ENCODE assay signal across 25 cellular contexts in genomic region chr19:55836340-55836739, GRCh38. TPM values are rescaled to one million over a fixed set of nuclear protein-coding genes. Genes with fewer than 3 reads are reported as not detected.
DNase-seq lines count a peak whose midpoint lies in the region; ATAC-seq and TF ChIP-seq lines count a peak whose summit lies in the region.
"Had no signal": no experiment of that assay in that cellular context is flagged by ENCODE, and none has a peak within 500 bp of the region (broad histone marks: within the 10 kb centered on the region; RNA-seq: fewer than 3 reads in every experiment).

Gene NLRP4 (plus strand): TSS chr19:55836540. CDS start chr19:55852081, 15,541 bp downstream.

- no peak within 1 kb of the TSS for H2BK15ac ChIP-seq in neuronal stem cell (ENCODE audit: low read length)

- no peak for ATAC-seq in stimulated activated naive B cell treated with anti-CD40 and anti-IgM and Interleukin-4, amounts not matched to agents 10 μg/mL and 1 μg/mL and 100 μg/mL, for 72 hours (replicated peaks)
- no peak for ATAC-seq in HG02759 (IDR thresholded peaks at IDR 0.05; ENCODE audit: unreplicated experiment)
- ATAC-seq: GM23338, Panc1 had no signal

- H4K91ac ChIP-seq in neuronal stem cell (ENCODE audit: low read depth, low read length, poor library complexity) = no peak within 1 kb of the TSS

- H2AK5ac ChIP-seq in neuronal stem cell (ENCODE audit: low read depth, low read length) = no peak within 1 kb of the TSS

- H3K9ac ChIP-seq in neuronal stem cell (ENCODE audit: low read depth, low read length, poor library complexity) = no peak within 1 kb of the TSS

- no peak within 1 kb of the TSS for H2BK120ac ChIP-seq in neuronal stem cell (ENCODE audit: low read depth, low read length)

- H3K4me1 Mint-ChIP-seq in stimulated activated naive B cell treated with anti-CD40 and anti-IgM and Interleukin-4, amounts not matched to agents 10 μg/mL and 1 μg/mL and 100 μg/mL, for 72 hours = no peaks in the 10 kb centered on the region
- H3K4me1 Mint-ChIP-seq: CD8-positive, alpha-beta memory T cell; GM23338; IgD-negative memory B cell had no signal

- H3K27me3 ChIP-seq in neuronal stem cell (ENCODE audit: control insufficient read depth in 3 of 3, insufficient read depth in 3 of 3, low read depth in 1 of 3, low read length in 3 of 3) = peaks cover 0 to 4% (median 0%) of the 10 kb centered on the region in 3 experiments
- H3K27me3 ChIP-seq: MG63, SJCRH30 had no signal

- no peak for TF ChIP-seq CTCF in RWPE1 (conservative IDR thresholded peaks at IDR 0.05; ENCODE audit: low read depth)

- H2AFZ ChIP-seq in neuronal stem cell (ENCODE audit: low read length) = peak within 1 kb of the TSS; percentile 57
- H2AFZ ChIP-seq: GM23338 had no signal

- H3K27ac Mint-ChIP-seq in stimulated activated naive B cell treated with anti-CD40 and anti-IgM and Interleukin-4, amounts not matched to agents 10 μg/mL and 1 μg/mL and 100 μg/mL, for 72 hours = no peak within 1 kb of the TSS
- H3K27ac Mint-ChIP-seq: GM23338, IgD-negative memory B cell had no signal

- POLR2A ChIA-PET in HEK293T (lab: Yijun Ruan, JAX) = no interaction called here
- POLR2A ChIA-PET in RWPE1 (lab: Yijun Ruan, JAX; ENCODE audit: low non-redundant PET) = no interaction called here

- no peak within 1 kb of the TSS for H2BK12ac ChIP-seq in neuronal stem cell (ENCODE audit: low read length)

- H3K36me3 ChIP-seq in neuronal stem cell (replicated peaks in 1 of 2; ENCODE audit: control insufficient read depth in 2 of 2, insufficient read depth in 2 of 2, low read length in 2 of 2) = no peaks in the 10 kb centered on the region
- H3K36me3 ChIP-seq: MG63, SJCRH30 had no signal

- H3K9me3 Mint-ChIP-seq in stimulated activated naive B cell treated with anti-CD40 and anti-IgM and Interleukin-4, amounts not matched to agents 10 μg/mL and 1 μg/mL and 100 μg/mL, for 72 hours = peaks cover 0 to 4% of the 10 kb centered on the region in 2 donors

- no peak within 1 kb of the TSS for H4K8ac ChIP-seq in neuronal stem cell (ENCODE audit: low read depth, low read length)

- DNase-seq in NCI-H146 (lab: John Stamatoyannopoulos, UW) = peak; percentile 32
- DNase-seq in NCI-H146 treated with DMSO at 0.1 percent for 48 hours (lab: John Stamatoyannopoulos, UW; ENCODE audit: unreplicated experiment) = no peak
- no peak for DNase-seq in HEK293T (ENCODE audit: extremely low spot score)
- peak; percentile 71 for DNase-seq in NCI-H774 (lab: John Stamatoyannopoulos, UW)
- no peak for DNase-seq in neuronal stem cell (ENCODE audit: low spot score)
- DNase-seq in stimulated activated naive B cell treated with anti-CD40 and anti-IgM and Interleukin-4, amounts not matched to agents 10 μg/mL and 1 μg/mL and 100 μg/mL, for 72 hours = no peak
- DNase-seq in RWPE1 (ENCODE audit: low spot score) = no peak
- DNase-seq: AML-193; CD8-positive, alpha-beta memory T cell; HCEC 1CT; MG63; NCI-H1048; NCI-H1417 treated with DMSO at 0.1 percent for 48 hours; NCI-H2081; NCI-H2171; NCI-H446; NCI-H526 treated with DMSO at 0.1 percent for 48 hours; SJCRH30; T-helper 1 cell had no signal

- no peak within 1 kb of the TSS for H3K4ac ChIP-seq in neuronal stem cell (ENCODE audit: low read length)

- no peak within 1 kb of the TSS for H3K14ac ChIP-seq in neuronal stem cell (ENCODE audit: low read length)

- no peak within 1 kb of the TSS for H3K4me3 Mint-ChIP-seq in stimulated activated naive B cell treated with anti-CD40 and anti-IgM and Interleukin-4, amounts not matched to agents 10 μg/mL and 1 μg/mL and 100 μg/mL, for 72 hours
- H3K4me3 Mint-ChIP-seq: CD8-positive, alpha-beta memory T cell; GM23338; IgD-negative memory B cell had no signal

- H2BK5ac ChIP-seq in neuronal stem cell (ENCODE audit: low read length) = no peak within 1 kb of the TSS

- H3K4me2 ChIP-seq in neuronal stem cell (ENCODE audit: insufficient read depth, low read length, poor library complexity, severe bottlenecking) = no peak within 1 kb of the TSS
- H3K4me2 ChIP-seq: GM23338 had no signal

- CTCF ChIA-PET in HEK293T (lab: Yijun Ruan, JAX) (no interaction called here), RWPE1 (lab: Yijun Ruan, JAX) (no interaction called here)

- H3K36me3 Mint-ChIP-seq in stimulated activated naive B cell treated with anti-CD40 and anti-IgM and Interleukin-4, amounts not matched to agents 10 μg/mL and 1 μg/mL and 100 μg/mL, for 72 hours = no peaks in the 10 kb centered on the region
- H3K36me3 Mint-ChIP-seq: CD8-positive, alpha-beta memory T cell; IgD-negative memory B cell had no signal

- H3K27ac ChIP-seq in neuronal stem cell (replicated peaks; ENCODE audit: low read length) = no peak within 1 kb of the TSS
- H3K27ac ChIP-seq in RWPE1 = no peak within 1 kb of the TSS
- H3K27ac ChIP-seq: 22Rv1, C4-2B, SJCRH30 had no signal

- peaks cover 0 to 4% of the 10 kb centered on the region in 2 donors for H3K27me3 Mint-ChIP-seq in stimulated activated naive B cell treated with anti-CD40 and anti-IgM and Interleukin-4, amounts not matched to agents 10 μg/mL and 1 μg/mL and 100 μg/mL, for 72 hours

- H3K4me1 ChIP-seq in neuronal stem cell (ENCODE audit: control insufficient read depth in 2 of 2, insufficient read depth in 1 of 2, low read depth in 1 of 2, low read length in 2 of 2) = no peaks in the 10 kb centered on the region
- H3K4me1 ChIP-seq: SJCRH30 had no signal

- peaks cover 0 to 19% of the 10 kb centered on the region in 2 donors for H3K9me3 ChIP-seq in neuronal stem cell (replicated peaks in 1 of 2; ENCODE audit: control insufficient read depth in 2 of 2, insufficient read depth in 1 of 2, low read depth in 1 of 2, low read length in 2 of 2)
- H3K9me3 ChIP-seq: MG63, SJCRH30 had no signal

- no peak within 1 kb of the TSS for H3K4me3 ChIP-seq in neuronal stem cell (ENCODE audit: low read length in 2 of 2)
- H3K4me3 ChIP-seq: GM23338, MG63, SJCRH30 had no signal

- WGBS in neuronal stem cell (ENCODE audit: extremely low coverage in 2 of 2, insufficient read length in 2 of 2, insufficient replicate concordance in 1 of 2), 2 donors = no CpG with 5 or more reads among the region's 16 CpGs

- H3K23ac ChIP-seq in neuronal stem cell (ENCODE audit: low read depth, low read length, poor library complexity) = no peak within 1 kb of the TSS

- H3K79me1 ChIP-seq in neuronal stem cell (ENCODE audit: low read depth, low read length) = no peaks in the 10 kb centered on the region

- no peak within 1 kb of the TSS for H3K18ac ChIP-seq in neuronal stem cell (ENCODE audit: low read length)

TF ChIP-seq in HEK293T, 16 proteins besides CTCF, POLR2A, EP300 and RAD21:
- TF ChIP-seq PKNOX1 (IDR thresholded peaks at IDR 0.05) (0 out of 2 replicates have a peak, but pooled peaks have one; percentile 5), L3MBTL2 (conservative IDR thresholded peaks at IDR 0.05) (no peak)

RNA-seq across cellular contexts. Expression of gene NLRP4, which starts in this region (rescaled TPM):
- not detected for polyA plus RNA-seq in neuronal stem cell (2013, experiment 1 of 2)
- polyA plus RNA-seq in neuronal stem cell (2013, experiment 2 of 2) = not detected
- polyA plus RNA-seq: CD8-positive, alpha-beta memory T cell; GM23338; IgD-negative memory B cell had no signal

Comparison
In these comparisons a context has a peak if more than half of its experiments do, and no peak if none do; other contexts are left out.
1. DNase-seq: peak in NCI-H146 (single experiment) and NCI-H774 (single experiment); none in NCI-H146 treated with DMSO at 0.1 percent for 48 hours (single experiment), HEK293T (single experiment), neuronal stem cell (single experiment), stimulated activated naive B cell treated with anti-CD40 and anti-IgM and Interleukin-4, amounts not matched to agents 10 μg/mL and 1 μg/mL and 100 μg/mL, for 72 hours (single experiment) and RWPE1 (single experiment).